In the genomic region with DNA sequence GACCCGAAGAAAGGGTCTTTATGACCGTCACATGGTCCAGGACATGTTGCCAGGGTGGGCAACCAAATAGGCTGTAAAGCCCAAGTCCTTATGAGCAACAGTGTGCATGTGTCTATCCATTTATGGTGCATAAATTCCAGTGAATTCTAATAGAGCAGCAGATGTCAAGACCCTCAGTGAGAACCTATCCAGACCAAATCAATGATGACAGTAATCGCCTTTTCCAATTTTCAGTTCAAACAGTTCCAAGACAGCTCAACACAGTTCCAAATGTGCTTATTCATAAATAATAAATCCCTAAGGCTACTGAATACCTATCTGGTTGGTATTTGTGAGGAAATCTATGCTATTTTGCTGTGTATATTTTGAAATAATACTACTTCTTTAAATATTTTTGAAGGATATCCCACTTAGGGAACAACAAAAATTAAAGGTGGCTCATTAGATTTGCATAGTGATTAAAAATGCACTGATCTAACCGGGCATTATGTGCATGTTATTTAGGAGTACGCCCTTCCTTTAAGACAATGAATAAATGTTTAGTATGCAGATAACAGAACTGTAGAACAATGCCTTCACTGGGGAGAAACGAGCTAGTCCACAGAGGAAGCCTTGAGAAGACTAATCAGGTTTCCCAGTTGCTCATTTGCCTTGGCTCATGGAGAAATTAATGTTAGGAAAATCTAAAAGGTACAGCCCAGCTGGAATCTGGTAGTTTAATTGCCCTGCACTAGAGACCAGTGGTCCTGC, we compare ENCODE assay signal across 29 cellular contexts.
"Had no signal": no experiment of that assay in that cellular context is flagged by ENCODE, and none has a peak within 500 bp of the region (broad histone marks: within the 10 kb centered on the region; RNA-seq: fewer than 3 reads in every experiment).

No MANE protein-coding gene starts in this region.

- H3K36me3 Mint-ChIP-seq: activated naive CD4-positive, alpha-beta T cell treated with anti-CD3 and anti-CD28 coated beads, Interleukin-2, amount 50 U/mL, for 72 hours; naive thymus-derived CD8-positive, alpha-beta T cell; neural progenitor cell had no signal

- H2AFZ ChIP-seq: neural progenitor cell, parathyroid adenoma had no signal

- H3K27ac ChIP-seq: colonic mucosa, neural progenitor cell, parathyroid adenoma, psoas muscle, suprapubic skin, tibial artery, upper lobe of right lung, WERI-Rb-1 had no signal

- H3K4me2 ChIP-seq: neural progenitor cell had no signal

- DNase-seq: activated CD4-positive, alpha-beta memory T cell treated with anti-CD3 and anti-CD28 coated beads, Interleukin-2, amount 10 ng/mL, durations not matched to agents 7 days and 5 days; activated CD4-positive, alpha-beta T cell treated with anti-CD3 and anti-CD28 coated beads, Interleukin-2, amount 10 ng/mL, durations not matched to agents 7 days and 5 days; activated gamma-delta T cell treated with Interleukin-2 at 50 U/mL for 16 hours; activated T-cell treated with anti-CD3 and anti-CD28 coated beads, Interleukin-2, amount 50 U/mL, for 4 hours; cerebellar nuclear complex; colonic mucosa; effector memory CD4-positive, alpha-beta T cell; head of caudate nucleus; kidney glomerular epithelial cell; mammary epithelial cell; midbrain; naive thymus-derived CD8-positive, alpha-beta T cell; occipital lobe; psoas muscle; stimulated activated naive CD4-positive, alpha-beta T cell; SW 1271; T1000; tibial artery; upper lobe of right lung; WERI-Rb-1 had no signal

- H3K4me1 ChIP-seq: colonic mucosa, neural progenitor cell, parathyroid adenoma, psoas muscle, suprapubic skin, tibial artery, upper lobe of right lung had no signal

- H3K4me3 ChIP-seq: colonic mucosa, neural progenitor cell, psoas muscle, suprapubic skin, tibial artery, upper lobe of right lung had no signal

- H3K9me3 ChIP-seq: colonic mucosa, psoas muscle, suprapubic skin, tibial artery, upper lobe of right lung had no signal

- H3K27ac Mint-ChIP-seq: activated CD4-positive, alpha-beta memory T cell treated with anti-CD3 and anti-CD28 coated beads, Interleukin-2, amount 10 ng/mL, durations not matched to agents 7 days and 5 days; activated CD4-positive, alpha-beta T cell treated with anti-CD3 and anti-CD28 coated beads, Interleukin-2, amount 10 ng/mL, durations not matched to agents 7 days and 5 days; activated naive CD4-positive, alpha-beta T cell treated with anti-CD3 and anti-CD28 coated beads, Interleukin-2, amount 50 U/mL, for 72 hours; activated T-helper 17 cell treated with anti-CD3 and anti-CD28 coated beads, Interleukin-2, amount 50 U/mL, for 72 hours; naive thymus-derived CD8-positive, alpha-beta T cell; neural progenitor cell; T-helper 1 cell treated with Interleukin-12 subunit alpha and Interleukin-12 subunit beta and Interleukin-4 antibody, amounts not matched to agents 30 μg/mL and 1 μg/mL, for 36 hours had no signal

- ATAC-seq: activated CD4-positive, CD25-positive, alpha-beta regulatory T cell treated with anti-CD3 and anti-CD28 coated beads, Interleukin-2, amount 50 U/mL, for 24 hours; activated naive CD4-positive, alpha-beta T cell treated with anti-CD3 and anti-CD28 coated beads, Interleukin-2, amount 50 U/mL, for 72 hours; activated T-cell treated with anti-CD3 and anti-CD28 coated beads, Interleukin-2, amount 50 U/mL, for 4 hours; activated T-helper 17 cell treated with anti-CD3 and anti-CD28 coated beads, Interleukin-2, amount 50 U/mL, for 72 hours; left lobe of liver; naive thymus-derived CD8-positive, alpha-beta T cell; psoas muscle; upper lobe of right lung had no signal

- H3K4me3 Mint-ChIP-seq: activated CD4-positive, alpha-beta memory T cell treated with anti-CD3 and anti-CD28 coated beads, Interleukin-2, amount 10 ng/mL, durations not matched to agents 7 days and 5 days; activated CD4-positive, alpha-beta T cell treated with anti-CD3 and anti-CD28 coated beads, Interleukin-2, amount 10 ng/mL, durations not matched to agents 7 days and 5 days; activated T-cell treated with anti-CD3 and anti-CD28 coated beads, Interleukin-2, amount 50 U/mL, for 4 hours; activated T-helper 17 cell treated with anti-CD3 and anti-CD28 coated beads, Interleukin-2, amount 50 U/mL, for 72 hours; naive thymus-derived CD8-positive, alpha-beta T cell; neural progenitor cell; T-helper 1 cell treated with Interleukin-12 subunit alpha and Interleukin-12 subunit beta and Interleukin-4 antibody, amounts not matched to agents 30 μg/mL and 1 μg/mL, for 36 hours had no signal

- H3K9ac ChIP-seq: neural progenitor cell, parathyroid adenoma had no signal

- H3K27me3 ChIP-seq: colonic mucosa, neural progenitor cell, suprapubic skin, tibial artery, upper lobe of right lung had no signal

- H3K9me3 Mint-ChIP-seq: activated CD4-positive, alpha-beta memory T cell treated with anti-CD3 and anti-CD28 coated beads, Interleukin-2, amount 10 ng/mL, durations not matched to agents 7 days and 5 days; activated CD4-positive, alpha-beta T cell treated with anti-CD3 and anti-CD28 coated beads, Interleukin-2, amount 10 ng/mL, durations not matched to agents 7 days and 5 days; activated naive CD4-positive, alpha-beta T cell treated with anti-CD3 and anti-CD28 coated beads, Interleukin-2, amount 50 U/mL, for 72 hours; activated T-cell treated with anti-CD3 and anti-CD28 coated beads, Interleukin-2, amount 50 U/mL, for 4 hours; activated T-helper 17 cell treated with anti-CD3 and anti-CD28 coated beads, Interleukin-2, amount 50 U/mL, for 72 hours; naive thymus-derived CD8-positive, alpha-beta T cell; neural progenitor cell; T-helper 1 cell treated with Interleukin-12 subunit alpha and Interleukin-12 subunit beta and Interleukin-4 antibody, amounts not matched to agents 30 μg/mL and 1 μg/mL, for 36 hours had no signal

- H3K36me3 ChIP-seq: colonic mucosa, neural progenitor cell, suprapubic skin, tibial artery, upper lobe of right lung, WERI-Rb-1 had no signal

- H3K27me3 Mint-ChIP-seq: activated CD4-positive, alpha-beta memory T cell treated with anti-CD3 and anti-CD28 coated beads, Interleukin-2, amount 10 ng/mL, durations not matched to agents 7 days and 5 days; activated CD4-positive, alpha-beta T cell treated with anti-CD3 and anti-CD28 coated beads, Interleukin-2, amount 10 ng/mL, durations not matched to agents 7 days and 5 days; naive thymus-derived CD8-positive, alpha-beta T cell had no signal

- FAIRE-seq: bronchial epithelial cell had no signal

- H3K79me2 ChIP-seq: parathyroid adenoma had no signal

- H3K4me1 Mint-ChIP-seq: activated CD4-positive, alpha-beta memory T cell treated with anti-CD3 and anti-CD28 coated beads, Interleukin-2, amount 10 ng/mL, durations not matched to agents 7 days and 5 days; activated CD4-positive, alpha-beta T cell treated with anti-CD3 and anti-CD28 coated beads, Interleukin-2, amount 10 ng/mL, durations not matched to agents 7 days and 5 days; naive thymus-derived CD8-positive, alpha-beta T cell; neural progenitor cell had no signal
